32 cellular contexts compared by ENCODE assay signal in the genomic region with DNA sequence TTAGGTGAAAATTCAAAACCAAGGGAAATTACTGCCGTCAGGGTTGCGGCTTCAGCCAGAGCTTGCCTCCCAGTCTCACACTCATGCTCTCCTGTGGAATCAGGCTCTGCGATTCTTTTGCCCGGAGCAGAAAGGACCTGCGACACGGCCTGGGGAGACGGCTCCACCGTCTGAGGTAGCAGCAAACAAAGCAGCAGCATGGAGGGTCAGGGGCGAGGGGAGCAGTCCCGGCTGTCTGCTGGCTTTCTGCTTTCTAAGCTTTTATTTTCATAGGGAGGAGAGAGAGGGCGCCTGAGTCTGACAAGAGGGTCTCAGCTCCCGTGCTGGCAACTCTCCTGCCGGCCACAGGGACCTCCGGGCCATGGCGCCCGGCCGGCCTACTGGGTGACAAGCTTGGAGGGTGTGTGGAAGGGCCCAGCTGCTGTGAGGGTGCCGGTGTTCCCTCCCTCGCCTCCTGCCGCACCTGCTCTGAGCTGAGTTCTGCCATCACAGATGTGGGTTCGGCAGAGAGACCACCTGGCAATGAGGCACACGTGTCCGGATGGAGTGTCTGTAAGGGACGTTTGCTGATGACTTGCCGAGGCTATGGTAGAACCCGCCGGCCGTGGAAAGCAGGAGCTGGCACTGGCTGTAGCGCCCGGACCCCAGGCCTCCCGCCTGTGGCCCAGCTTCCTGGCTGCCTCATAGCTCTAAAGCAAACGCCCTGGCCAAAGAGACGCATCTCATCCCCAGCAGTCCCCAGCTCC.
DNase-seq lines count a peak whose midpoint lies in the region; ATAC-seq and TF ChIP-seq lines count a peak whose summit lies in the region.
"Had no signal": no experiment of that assay in that cellular context is flagged by ENCODE, and none has a peak within 500 bp of the region (broad histone marks: within the 10 kb centered on the region; RNA-seq: fewer than 3 reads in every experiment).

No MANE protein-coding gene starts in this region.

- no peak overlapping the region for H3K27ac Mint-ChIP-seq in stimulated activated effector memory CD8-positive, alpha-beta T cell treated with anti-CD3 and anti-CD28 coated beads, Interleukin-12 subunit alpha, Interleukin-12 subunit beta, amount 100 ng/mL, for 72 hours
- H3K27ac Mint-ChIP-seq: activated CD4-positive, alpha-beta T cell treated with anti-CD3 and anti-CD28 coated beads, Interleukin-2, amount 10 ng/mL, durations not matched to agents 7 days and 5 days; activated naive CD8-positive, alpha-beta T cell treated with anti-CD3 and anti-CD28 coated beads, Interleukin-2, amount 50 U/mL, for 24 hours; activated T-cell treated with anti-CD3 and anti-CD28 coated beads, Interleukin-2, amount 50 U/mL, for 24 hours; naive thymus-derived CD8-positive, alpha-beta T cell had no signal

- intact Hi-C loops in posterior vena cava (cut with DNase I): no loop called here

- no peaks in the 10 kb centered on the region for H3K9me3 Mint-ChIP-seq in stimulated activated effector memory CD8-positive, alpha-beta T cell treated with anti-CD3 and anti-CD28 coated beads, Interleukin-12 subunit alpha, Interleukin-12 subunit beta, amount 100 ng/mL, for 72 hours
- H3K9me3 Mint-ChIP-seq: activated CD4-positive, alpha-beta T cell treated with anti-CD3 and anti-CD28 coated beads, Interleukin-2, amount 10 ng/mL, durations not matched to agents 7 days and 5 days; activated naive CD8-positive, alpha-beta T cell treated with anti-CD3 and anti-CD28 coated beads, Interleukin-2, amount 50 U/mL, for 24 hours; activated T-cell treated with anti-CD3 and anti-CD28 coated beads, Interleukin-2, amount 50 U/mL, for 24 hours had no signal

- H3K4me2 ChIP-seq in BLaER1: peak overlapping the region; percentile 47
- H3K4me2 ChIP-seq: smooth muscle cell had no signal

- ATAC-seq in stimulated activated effector memory CD8-positive, alpha-beta T cell treated with anti-CD3 and anti-CD28 coated beads, Interleukin-12 subunit alpha, Interleukin-12 subunit beta, amount 100 ng/mL, for 72 hours: no peak
- ATAC-seq: activated naive CD8-positive, alpha-beta T cell treated with anti-CD3 and anti-CD28 coated beads, Interleukin-2, amount 50 U/mL, for 24 hours; naive thymus-derived CD8-positive, alpha-beta T cell; pancreas; stimulated activated naive CD8-positive, alpha-beta T cell treated with anti-CD3 and anti-CD28 coated beads, Interleukin-15, Interleukin-2, amounts not matched to agents 100 U/mL and 50 U/mL, for 24 hours had no signal

- no peak overlapping the region for H3K4me3 ChIP-seq in BLaER1
- no peak overlapping the region for H3K4me3 ChIP-seq in Peyer's patch
- H3K4me3 ChIP-seq: cardiac muscle cell, esophagus muscularis mucosa, pancreas, smooth muscle cell, thoracic aorta had no signal

- no peaks in the 10 kb centered on the region for H4K20me1 ChIP-seq in BLaER1

- H3K9ac ChIP-seq in BLaER1: no peak overlapping the region

- H3K4me1 Mint-ChIP-seq in stimulated activated effector memory CD8-positive, alpha-beta T cell treated with anti-CD3 and anti-CD28 coated beads, Interleukin-12 subunit alpha, Interleukin-12 subunit beta, amount 100 ng/mL, for 72 hours: no peaks in the 10 kb centered on the region
- H3K4me1 Mint-ChIP-seq: activated CD4-positive, alpha-beta T cell treated with anti-CD3 and anti-CD28 coated beads, Interleukin-2, amount 10 ng/mL, durations not matched to agents 7 days and 5 days; activated naive CD8-positive, alpha-beta T cell treated with anti-CD3 and anti-CD28 coated beads, Interleukin-2, amount 50 U/mL, for 24 hours had no signal

- no peak for TF ChIP-seq POLR2A in Peyer's patch (IDR thresholded peaks at IDR 0.05)

- peaks cover 6% of the 10 kb centered on the region; the same call in 1 of the 2 replicates for H3K9me3 ChIP-seq in BLaER1
- no peaks in the 10 kb centered on the region for H3K9me3 ChIP-seq in Peyer's patch
- H3K9me3 ChIP-seq: Caco-2, esophagus muscularis mucosa, pancreas, thoracic aorta had no signal

- no peaks in the 10 kb centered on the region for H3K36me3 Mint-ChIP-seq in stimulated activated effector memory CD8-positive, alpha-beta T cell treated with anti-CD3 and anti-CD28 coated beads, Interleukin-12 subunit alpha, Interleukin-12 subunit beta, amount 100 ng/mL, for 72 hours
- H3K36me3 Mint-ChIP-seq: naive thymus-derived CD8-positive, alpha-beta T cell had no signal

- peaks cover 32% of the 10 kb centered on the region for H3K4me1 ChIP-seq in BLaER1
- no peaks in the 10 kb centered on the region for H3K4me1 ChIP-seq in Peyer's patch
- H3K4me1 ChIP-seq: Caco-2, pancreas had no signal

- H3K4me3 Mint-ChIP-seq in stimulated activated effector memory CD8-positive, alpha-beta T cell treated with anti-CD3 and anti-CD28 coated beads, Interleukin-12 subunit alpha, Interleukin-12 subunit beta, amount 100 ng/mL, for 72 hours: no peak overlapping the region
- H3K4me3 Mint-ChIP-seq: activated CD4-positive, alpha-beta T cell treated with anti-CD3 and anti-CD28 coated beads, Interleukin-2, amount 10 ng/mL, durations not matched to agents 7 days and 5 days; activated naive CD8-positive, alpha-beta T cell treated with anti-CD3 and anti-CD28 coated beads, Interleukin-2, amount 50 U/mL, for 24 hours; activated T-cell treated with anti-CD3 and anti-CD28 coated beads, Interleukin-2, amount 50 U/mL, for 24 hours; naive thymus-derived CD8-positive, alpha-beta T cell had no signal

- no peaks in the 10 kb centered on the region for H3K36me3 ChIP-seq in BLaER1
- no peaks in the 10 kb centered on the region for H3K36me3 ChIP-seq in Peyer's patch
- H3K36me3 ChIP-seq: cardiac muscle cell, esophagus muscularis mucosa, pancreas, thoracic aorta had no signal

- H3K27me3 ChIP-seq in BLaER1 (no peaks in the 10 kb centered on the region; the same call in 1 of the 2 replicates), Peyer's patch (no peaks in the 10 kb centered on the region)

- DNase-seq in Peyer's patch: peak in 2 of 3 donors; percentile 31 to 33
- peak; percentile 49 for DNase-seq in islet precursor cell
- DNase-seq in posterior vena cava (ENCODE audit: low spot score): peak; percentile 69
- DNase-seq in stimulated activated effector memory CD8-positive, alpha-beta T cell treated with anti-CD3 and anti-CD28 coated beads, Interleukin-12 subunit alpha, Interleukin-12 subunit beta, amount 100 ng/mL, for 72 hours (ENCODE audit: low spot score in 2 of 2): no peak
- DNase-seq in epidermal melanocyte (ENCODE audit: insufficient read length, low spot score): no peak
- no peak for DNase-seq in NCI-H446 (lab: John Stamatoyannopoulos, UW)
- DNase-seq: activated CD4-positive, alpha-beta T cell treated with anti-CD3 and anti-CD28 coated beads, Interleukin-2, amount 10 ng/mL, durations not matched to agents 7 days and 5 days; activated gamma-delta T cell treated with Interleukin-2 at 50 U/mL for 16 hours; activated naive CD8-positive, alpha-beta T cell treated with anti-CD3 and anti-CD28 coated beads, Interleukin-2, amount 50 U/mL, for 24 hours; activated T-cell treated with anti-CD3 and anti-CD28 coated beads, Interleukin-2, amount 50 U/mL, for 24 hours; C1 segment of cervical spinal cord; Caco-2; DMS79; foreskin fibroblast; HCEC 1CT; Karpas-422; naive thymus-derived CD8-positive, alpha-beta T cell; NCI-H1417; NCI-H2029 treated with DMSO at 0.1 percent for 48 hours; NCI-H526; OCI-M1; retina; SHP77 treated with DMSO at 0.1 percent for 48 hours; stimulated activated CD4-positive, alpha-beta T cell treated with anti-CD3 and anti-CD28 coated beads, Interleukin-1b, Interleukin-23, amount 100 ng/mL, for 48 hours; stimulated activated naive CD8-positive, alpha-beta T cell treated with anti-CD3 and anti-CD28 coated beads, Interleukin-15, Interleukin-2, amounts not matched to agents 100 U/mL and 50 U/mL, for 24 hours had no signal

- no peak overlapping the region for H3K27ac ChIP-seq in BLaER1
- H3K27ac ChIP-seq in Peyer's patch: no peak overlapping the region
- H3K27ac ChIP-seq: cardiac muscle cell, esophagus muscularis mucosa, pancreas, thoracic aorta, VCaP had no signal

- no peak for TF ChIP-seq CTCF in Peyer's patch (IDR thresholded peaks at IDR 0.05)

Comparison
In these comparisons a context has a peak if more than half of its experiments do, and no peak if none do; other contexts are left out.
1. DNase-seq: peak in Peyer's patch (2 of 3), islet precursor cell (single experiment) and posterior vena cava (single experiment); none in stimulated activated effector memory CD8-positive, alpha-beta T cell treated with anti-CD3 and anti-CD28 coated beads, Interleukin-12 subunit alpha, Interleukin-12 subunit beta, amount 100 ng/mL, for 72 hours (0 of 2), epidermal melanocyte (single experiment) and NCI-H446 (0 of 2).